In the genomic region with DNA sequence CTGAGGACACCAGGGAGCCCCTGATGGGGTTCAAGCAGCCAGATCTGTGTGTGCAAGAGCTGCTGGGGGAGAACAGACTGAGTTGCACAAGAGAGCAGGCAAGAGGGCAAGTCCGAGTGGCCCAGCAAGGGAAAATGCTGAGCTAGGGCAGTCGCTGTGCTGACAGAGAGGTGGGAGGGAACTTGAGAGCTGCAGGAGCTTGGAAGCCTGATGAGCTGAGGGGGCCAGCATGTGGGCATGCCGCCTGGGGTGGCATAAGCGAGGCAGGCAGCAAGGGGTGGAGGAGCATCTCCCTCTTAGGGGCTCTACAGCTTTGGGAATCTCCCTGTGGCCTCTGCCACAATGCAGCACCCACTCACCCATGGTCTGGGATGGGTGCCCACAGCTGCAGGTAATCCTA, we compare ENCODE assay signal across 22 cellular contexts. TPM values are rescaled to one million over a fixed set of nuclear protein-coding genes. Genes with fewer than 3 reads are reported as not detected.
"Had no signal": no experiment of that assay in that cellular context is flagged by ENCODE, and none has a peak within 500 bp of the region (broad histone marks: within the 10 kb centered on the region; RNA-seq: fewer than 3 reads in every experiment).

No MANE protein-coding gene starts in this region.

- DNase-seq: activated CD4-positive, alpha-beta memory T cell treated with anti-CD3 and anti-CD28 coated beads for 36 hours; activated CD4-positive, alpha-beta T cell treated with anti-CD3 and anti-CD28 coated beads for 48 hours; activated naive CD4-positive, alpha-beta T cell treated with Interleukin-2 at 50 U/mL for 16 hours; activated T-cell treated with anti-CD3 and anti-CD28 coated beads, Interleukin-2, amount 50 U/mL, for 48 hours; amniotic stem cell; cerebellar nuclear complex; cortex of kidney; endodermal cell; hypothalamus; islet precursor cell; left ventricle myocardium inferior; mammary epithelial cell; retina; stimulated activated CD4-positive, alpha-beta T cell treated with anti-CD3 and anti-CD28 coated beads, Interleukin-4, amount 100 ng/mL, for 1 hour; stimulated activated naive CD4-positive, alpha-beta T cell; SW 1271; T-helper 17 cell; thyroid gland had no signal

- H3K4me3 Mint-ChIP-seq: activated CD4-positive, alpha-beta memory T cell treated with anti-CD3 and anti-CD28 coated beads for 36 hours; activated naive CD8-positive, alpha-beta T cell treated with anti-CD3 and anti-CD28 coated beads, Interleukin-2, amount 10 ng/mL, durations not matched to agents 7 days and 5 days; endodermal cell; mesothelial cell of epicardium had no signal

- H3K36me3 Mint-ChIP-seq: activated CD4-positive, alpha-beta memory T cell treated with anti-CD3 and anti-CD28 coated beads for 36 hours; activated naive CD8-positive, alpha-beta T cell treated with anti-CD3 and anti-CD28 coated beads, Interleukin-2, amount 10 ng/mL, durations not matched to agents 7 days and 5 days; mesothelial cell of epicardium had no signal

- H3K9me3 Mint-ChIP-seq: activated CD4-positive, alpha-beta memory T cell treated with anti-CD3 and anti-CD28 coated beads for 36 hours; activated naive CD8-positive, alpha-beta T cell treated with anti-CD3 and anti-CD28 coated beads, Interleukin-2, amount 10 ng/mL, durations not matched to agents 7 days and 5 days; endodermal cell; mesothelial cell of epicardium had no signal

- H3K27ac Mint-ChIP-seq: activated CD4-positive, alpha-beta memory T cell treated with anti-CD3 and anti-CD28 coated beads for 36 hours; activated naive CD8-positive, alpha-beta T cell treated with anti-CD3 and anti-CD28 coated beads, Interleukin-2, amount 10 ng/mL, durations not matched to agents 7 days and 5 days; endodermal cell; mesothelial cell of epicardium; progenitor cell of endocrine pancreas; T-helper 17 cell had no signal

- ATAC-seq: gastroesophageal sphincter, T-helper 17 cell had no signal

RNA-seq across cellular contexts. Expression of gene CORO2B, which starts 4.7 kb away (rescaled TPM):
- total RNA-seq: activated naive CD8-positive, alpha-beta T cell treated with anti-CD3 and anti-CD28 coated beads, Interleukin-2, amount 10 ng/mL, durations not matched to agents 7 days and 5 days; T-helper 17 cell had no signal
